ENCODE assay signal across 16 cellular contexts in genomic region chr9:128634111-128634510, GRCh38. TPM values are rescaled to one million over a fixed set of nuclear protein-coding genes. Genes with fewer than 3 reads are reported as not detected.
DNase-seq lines count a peak whose midpoint lies in the region; ATAC-seq, FAIRE-seq and TF ChIP-seq lines count a peak whose summit lies in the region.
"Had no signal": no experiment of that assay in that cellular context is flagged by ENCODE, and none has a peak within 500 bp of the region (broad histone marks: within the 10 kb centered on the region; RNA-seq: fewer than 3 reads in every experiment).

No MANE protein-coding gene starts in this region.

- POLR2A ChIA-PET in AG04450 (lab: Yijun Ruan, JAX) (no interaction called here), Panc1 (lab: Charles Lee) (interaction anchor here (0.5 to 0.6 kb wide), 2 partner anchors 15 to 39 kb away, joined by 3 read pairs; no protein-coding TSS in a partner anchor)

- in situ Hi-C loops in Panc1 (cut with HindIII; ENCODE audit: low pct_unique_long_range_greater_than_20kb, low sequenced_read_pairs), result no loop called here

- no peak for FAIRE-seq in pancreas (lab: Jason Lieb, UNC)
- FAIRE-seq: H1 had no signal

- H3K27me3 ChIP-seq in AG04450 (ENCODE audit: control insufficient read depth, insufficient read depth, low read length), result no peaks in the 10 kb centered on the region
- H3K27me3 ChIP-seq in Panc1 (ENCODE audit: control insufficient read depth, insufficient read depth, low read length), result no peaks in the 10 kb centered on the region
- H3K27me3 ChIP-seq in gastroesophageal sphincter, result no peaks in the 10 kb centered on the region
- no peaks in the 10 kb centered on the region for H3K27me3 ChIP-seq in pancreas
- H3K27me3 ChIP-seq in MG63, result no peaks in the 10 kb centered on the region

- CTCF ChIA-PET in AG04450 (lab: Charles Lee), result interaction anchor here (0.6 to 1.1 kb wide), 2 partner anchors 17 to 99 kb away, joined by 3 read pairs; no protein-coding TSS in a partner anchor
- CTCF ChIA-PET in Panc1 (lab: Charles Lee), result no interaction called here

- 80% methylated on average over 1 of the region's 10 CpGs; no CpG with 5 or more reads in 1 of the 2 donors for WGBS in gastroesophageal sphincter (ENCODE audit: low coverage in 1 of 2), 2 donors
- WGBS in pancreas, 2 donors, result 87 to 92% methylated on average over 10 of the region's 10 CpGs

- no peak for TF ChIP-seq CTCF in AG04450 (IDR thresholded peaks at IDR 0.05; ENCODE audit: low read depth, low read length)
- no peak for TF ChIP-seq CTCF in Panc1 (IDR thresholded peaks at IDR 0.05)
- no peak for TF ChIP-seq CTCF in gastroesophageal sphincter (IDR thresholded peaks at IDR 0.05)
- TF ChIP-seq CTCF in pancreas (IDR thresholded peaks at IDR 0.05), result no peak

- no peak for DNase-seq in AG04450 (ENCODE audit: low read depth, low spot score)
- DNase-seq in Panc1 (ENCODE audit: low read depth, low spot score), result no peak
- DNase-seq in pancreas, result peak in 1 of 6 donors; percentile 57
- no peak for DNase-seq in MG63
- no peak for DNase-seq in NCI-H774 (lab: John Stamatoyannopoulos, UW)
- no peak for DNase-seq in activated T-helper 1 cell treated with anti-CD3 and anti-CD28 coated beads, Interleukin-12 subunit alpha, Interleukin-12 subunit beta, Interleukin-2, Interleukin-4 antibody, amounts not matched to agents 30 ng/mL and 10 ng/mL and 1 ng/mL, durations not matched to agents 14 hours and 24 hours and 36 hours (ENCODE audit: low spot score)
- no peak for DNase-seq in NCI-H345 treated with DMSO at 0.1 percent for 48 hours (lab: John Stamatoyannopoulos, UW; ENCODE audit: unreplicated experiment)
- DNase-seq: activated naive CD4-positive, alpha-beta T cell treated with anti-CD3 and anti-CD28 coated beads, Interleukin-2, amount 10 ng/mL, durations not matched to agents 7 days and 5 days; head of caudate nucleus; KBM-7; NCI-H1417; NCI-H2227 treated with DMSO at 0.1 percent for 48 hours had no signal

- BruUV-seq in Panc1 (replicated peaks; lab: Mats Ljungman, UMichigan), result no TSS peak

- H3K4me1 ChIP-seq in Panc1 (ENCODE audit: control insufficient read depth, insufficient read depth, low read length) (peaks cover 36% of the 10 kb centered on the region), gastroesophageal sphincter (peaks cover 3 to 37% (median 20%) of the 10 kb centered on the region in 3 donors), pancreas (peaks cover 6 to 14% (median 10%) of the 10 kb centered on the region in 3 donors)

- H3K4me3 ChIP-seq in AG04450 (ENCODE audit: low read depth, low read length) (no peak overlapping the region), Panc1 (ENCODE audit: low read depth in 2 of 2, low read length in 2 of 2) (no peak overlapping the region), gastroesophageal sphincter (no peak overlapping the region), pancreas (peak overlapping the region in 2 of 4 donors; percentile 29 to 33), MG63 (no peak overlapping the region)

- no peak for TF ChIP-seq EP300 in gastroesophageal sphincter (IDR thresholded peaks at IDR 0.05)

- H3K27ac Mint-ChIP-seq in activated T-helper 1 cell treated with anti-CD3 and anti-CD28 coated beads, Interleukin-12 subunit alpha, Interleukin-12 subunit beta, Interleukin-2, Interleukin-4 antibody, amounts not matched to agents 30 ng/mL and 10 ng/mL and 1 ng/mL, durations not matched to agents 14 hours and 24 hours and 36 hours, result no peak overlapping the region
- H3K27ac Mint-ChIP-seq: activated naive CD4-positive, alpha-beta T cell treated with anti-CD3 and anti-CD28 coated beads, Interleukin-2, amount 10 ng/mL, durations not matched to agents 7 days and 5 days had no signal

- TF ChIP-seq POLR2A in gastroesophageal sphincter (IDR thresholded peaks at IDR 0.05), result no peak

- H3K9me3 Mint-ChIP-seq in activated T-helper 1 cell treated with anti-CD3 and anti-CD28 coated beads, Interleukin-12 subunit alpha, Interleukin-12 subunit beta, Interleukin-2, Interleukin-4 antibody, amounts not matched to agents 30 ng/mL and 10 ng/mL and 1 ng/mL, durations not matched to agents 14 hours and 24 hours and 36 hours, result no peaks in the 10 kb centered on the region
- H3K9me3 Mint-ChIP-seq: activated naive CD4-positive, alpha-beta T cell treated with anti-CD3 and anti-CD28 coated beads, Interleukin-2, amount 10 ng/mL, durations not matched to agents 7 days and 5 days; central memory CD8-positive, alpha-beta T cell; WTC11 had no signal

- no peaks in the 10 kb centered on the region; the same call in 1 of the 2 replicates for H3K9me3 ChIP-seq in AG04450 (ENCODE audit: control insufficient read depth, insufficient read depth, low read length)
- H3K9me3 ChIP-seq in Panc1 (ENCODE audit: control insufficient read depth, insufficient read depth, low read depth, low read length), result no peaks in the 10 kb centered on the region
- no peaks in the 10 kb centered on the region for H3K9me3 ChIP-seq in gastroesophageal sphincter
- H3K9me3 ChIP-seq in pancreas, result no peaks in the 10 kb centered on the region
- H3K9me3 ChIP-seq in MG63, result no peaks in the 10 kb centered on the region

- no peaks in the 10 kb centered on the region for H3K4me1 Mint-ChIP-seq in activated T-helper 1 cell treated with anti-CD3 and anti-CD28 coated beads, Interleukin-12 subunit alpha, Interleukin-12 subunit beta, Interleukin-2, Interleukin-4 antibody, amounts not matched to agents 30 ng/mL and 10 ng/mL and 1 ng/mL, durations not matched to agents 14 hours and 24 hours and 36 hours (ENCODE audit: low read depth)
- H3K4me1 Mint-ChIP-seq: activated naive CD4-positive, alpha-beta T cell treated with anti-CD3 and anti-CD28 coated beads, Interleukin-2, amount 10 ng/mL, durations not matched to agents 7 days and 5 days had no signal

- ATAC-seq in Panc1 (no peak), gastroesophageal sphincter (no peak), pancreas (no peak)
- ATAC-seq: WTC11 had no signal

- H3K4me3 Mint-ChIP-seq in activated T-helper 1 cell treated with anti-CD3 and anti-CD28 coated beads, Interleukin-12 subunit alpha, Interleukin-12 subunit beta, Interleukin-2, Interleukin-4 antibody, amounts not matched to agents 30 ng/mL and 10 ng/mL and 1 ng/mL, durations not matched to agents 14 hours and 24 hours and 36 hours, result no peak overlapping the region
- H3K4me3 Mint-ChIP-seq: activated naive CD4-positive, alpha-beta T cell treated with anti-CD3 and anti-CD28 coated beads, Interleukin-2, amount 10 ng/mL, durations not matched to agents 7 days and 5 days; central memory CD8-positive, alpha-beta T cell; WTC11 had no signal

- intact Hi-C loops in Panc1 (cut with micrococcal nuclease; ENCODE audit: unreplicated experiment), result no loop called here
- intact Hi-C loops in pancreas (cut with DNase I), result no loop called here
- intact Hi-C loops in activated T-helper 1 cell treated with anti-CD3 and anti-CD28 coated beads, Interleukin-12 subunit alpha, Interleukin-12 subunit beta, Interleukin-2, Interleukin-4 antibody, amounts not matched to agents 30 ng/mL and 10 ng/mL and 1 ng/mL, durations not matched to agents 14 hours and 24 hours and 36 hours (cut with micrococcal nuclease), result no loop called here

- peaks cover 31% of the 10 kb centered on the region for H3K36me3 Mint-ChIP-seq in activated T-helper 1 cell treated with anti-CD3 and anti-CD28 coated beads, Interleukin-12 subunit alpha, Interleukin-12 subunit beta, Interleukin-2, Interleukin-4 antibody, amounts not matched to agents 30 ng/mL and 10 ng/mL and 1 ng/mL, durations not matched to agents 14 hours and 24 hours and 36 hours (ENCODE audit: low read depth)

- peak overlapping the region; percentile 31 for H3K27ac ChIP-seq in AG04450 (ENCODE audit: low read depth, low read length)
- peak overlapping the region; percentile 81 for H3K27ac ChIP-seq in Panc1 (ENCODE audit: low read length)
- H3K27ac ChIP-seq in gastroesophageal sphincter, result peak overlapping the region in 3 of 4 donors; percentile 89 to 95 (median 91)
- H3K27ac ChIP-seq in pancreas, result peak overlapping the region; percentile 94 to 95 (median 95)

- H3K36me3 ChIP-seq in Panc1 (ENCODE audit: control insufficient read depth, insufficient read depth, low read length) (peaks cover 8% of the 10 kb centered on the region; the same call in 1 of the 2 replicates), gastroesophageal sphincter (peaks cover 0 to 63% of the 10 kb centered on the region in 2 donors), pancreas (peaks cover 3 to 25% (median 15%) of the 10 kb centered on the region in 3 donors), MG63 (peaks cover 92% of the 10 kb centered on the region)

- no peaks in the 10 kb centered on the region for H3K27me3 Mint-ChIP-seq in activated T-helper 1 cell treated with anti-CD3 and anti-CD28 coated beads, Interleukin-12 subunit alpha, Interleukin-12 subunit beta, Interleukin-2, Interleukin-4 antibody, amounts not matched to agents 30 ng/mL and 10 ng/mL and 1 ng/mL, durations not matched to agents 14 hours and 24 hours and 36 hours (ENCODE audit: insufficient read depth)
- H3K27me3 Mint-ChIP-seq: activated naive CD4-positive, alpha-beta T cell treated with anti-CD3 and anti-CD28 coated beads, Interleukin-2, amount 10 ng/mL, durations not matched to agents 7 days and 5 days; central memory CD8-positive, alpha-beta T cell had no signal

RNA-seq across cellular contexts. Expression of gene DYNC2I2, which starts 22.5 kb away (rescaled TPM):
- polyA plus RNA-seq in AG04450 (2011; rRNA removed) (10.9 and 16.7 TPM in 2 replicates), pancreas (10 to 100 TPM; 75.2 to 90.3 TPM)
- 13.0 and 13.1 TPM in 2 replicates for polyA minus RNA-seq in AG04450 (2011; rRNA and poly(A)+ RNA removed)
- total RNA-seq in Panc1 (2021; ENCODE audit: unreplicated experiment) (78.1 TPM), gastroesophageal sphincter (10 to 100 TPM; 28.3 to 47.0 (median 37.7) TPM), pancreas (10 to 100 TPM; 19.5 to 29.3 (median 21.1) TPM)
- polyA plus RNA-seq in Panc1 (2012; ENCODE audit: insufficient read length), result 96.2 TPM
- total RNA-seq in MG63 (2014; rRNA removed; shearing (Covaris generic); ENCODE audit: low replicate concordance), result 117 and 122 TPM in 2 replicates
- 41.5 and 43.9 TPM in 2 replicates for total RNA-seq in activated T-helper 1 cell treated with anti-CD3 and anti-CD28 coated beads, Interleukin-12 subunit alpha, Interleukin-12 subunit beta, Interleukin-2, Interleukin-4 antibody, amounts not matched to agents 30 ng/mL and 10 ng/mL and 1 ng/mL, durations not matched to agents 14 hours and 24 hours and 36 hours

RNA-seq across cellular contexts. Expression of gene SET, which starts 54.9 kb away (rescaled TPM):
- 193 and 259 TPM in 2 replicates for polyA plus RNA-seq in AG04450 (2011; rRNA removed)
- polyA minus RNA-seq in AG04450 (2011; rRNA and poly(A)+ RNA removed), result 99.7 and 176 TPM in 2 replicates
- 422 TPM for total RNA-seq in Panc1 (2021; ENCODE audit: unreplicated experiment)
- 224 TPM for polyA plus RNA-seq in Panc1 (2012; ENCODE audit: insufficient read length)
- 100 to 1,000 TPM; 209 to 355 (median 256) TPM for total RNA-seq in gastroesophageal sphincter
- 100 to 1,000 TPM; 107 to 162 (median 150) TPM for total RNA-seq in pancreas
- 10 to 100 TPM; 42.9 to 77.3 TPM for polyA plus RNA-seq in pancreas
- 782 and 1,015 TPM in 2 replicates for total RNA-seq in MG63 (2014; rRNA removed; shearing (Covaris generic); ENCODE audit: low replicate concordance)
- 775 and 795 TPM in 2 replicates for total RNA-seq in activated T-helper 1 cell treated with anti-CD3 and anti-CD28 coated beads, Interleukin-12 subunit alpha, Interleukin-12 subunit beta, Interleukin-2, Interleukin-4 antibody, amounts not matched to agents 30 ng/mL and 10 ng/mL and 1 ng/mL, durations not matched to agents 14 hours and 24 hours and 36 hours

Comparison
In these comparisons a context has a peak if more than half of its experiments do, and no peak if none do; other contexts are left out.
1. H3K27ac ChIP-seq: peak in every context shown above with its lines; median percentile 95 in pancreas; 91 in gastroesophageal sphincter; 81 in Panc1; 31 in AG04450.